Comparison of ENCODE assay signal across 1 cellular context in the genomic region with DNA sequence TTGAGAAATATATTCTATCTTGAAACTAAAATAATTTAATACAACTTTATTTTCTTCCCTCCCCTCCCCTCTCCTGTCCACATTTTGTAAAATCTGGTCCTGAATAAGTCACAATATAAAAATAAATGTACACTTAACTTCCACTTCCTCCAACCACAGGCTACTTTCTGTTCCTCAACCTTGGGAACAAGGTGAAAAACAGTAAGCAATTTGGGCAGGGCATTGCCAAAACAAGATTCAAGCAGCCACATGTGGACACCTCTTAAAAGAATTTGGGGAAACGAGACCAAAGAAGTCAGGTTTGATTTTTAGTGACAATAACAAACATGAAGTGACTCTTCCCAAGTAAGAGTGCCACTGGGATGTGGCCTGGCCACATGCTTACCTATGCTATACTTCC.
TF ChIP-seq lines count a peak whose summit lies in the region.

No MANE protein-coding gene starts in this region.

TF ChIP-seq in SK-N-SH, 30 proteins besides CTCF, POLR2A, EP300 and RAD21 (continued from another document):
- no peak for TF ChIP-seq SIN3A (IDR thresholded peaks at IDR 0.05; ENCODE audit: borderline replicate concordance, low read depth, low read length)
- TF ChIP-seq IRF3 (IDR thresholded peaks at IDR 0.05; ENCODE audit: low read depth, low read length), result no peak
- no peak for TF ChIP-seq GATA2 (CRISPR knock-in tag; IDR thresholded peaks at IDR 0.05)
- TF ChIP-seq SMC3 (IDR thresholded peaks at IDR 0.05; ENCODE audit: low read depth, low read length), result no peak
- TF ChIP-seq ELF1 (IDR thresholded peaks at IDR 0.05), result no peak
- TF ChIP-seq USF2 (IDR thresholded peaks at IDR 0.05; ENCODE audit: borderline replicate concordance, low read depth, low read length), result no peak
- TF ChIP-seq RCOR1 (IDR thresholded peaks at IDR 0.05; ENCODE audit: low read length), result no peak
- no peak for TF ChIP-seq NRF1 (IDR thresholded peaks at IDR 0.05; ENCODE audit: low read depth, low read length)
TF ChIP-seq in SK-N-SH: peak in this region for 0.
